39 cellular contexts compared by ENCODE assay signal in genomic region chr12:93142881-93143280, GRCh38.
"Had no signal": no experiment of that assay in that cellular context is flagged by ENCODE, and none has a peak within 500 bp of the region (broad histone marks: within the 10 kb centered on the region; RNA-seq: fewer than 3 reads in every experiment).

No MANE protein-coding gene starts in this region.

- H3K9me3 Mint-ChIP-seq: activated naive CD4-positive, alpha-beta T cell treated with anti-CD3 and anti-CD28 coated beads for 36 hours; activated naive CD4-positive, alpha-beta T cell treated with anti-CD3 and anti-CD28 coated beads, Interleukin-2, amount 10 ng/mL, durations not matched to agents 7 days and 5 days; activated naive CD4-positive, alpha-beta T cell treated with anti-CD3 and anti-CD28 coated beads, Interleukin-2, amount 50 U/mL, for 24 hours; activated naive CD8-positive, alpha-beta T cell treated with anti-CD3 and anti-CD28 coated beads for 36 hours; activated naive CD8-positive, alpha-beta T cell treated with anti-CD3 and anti-CD28 coated beads, Interleukin-2, amount 10 ng/mL, durations not matched to agents 7 days and 5 days; activated naive CD8-positive, alpha-beta T cell treated with anti-CD3 and anti-CD28 coated beads, Interleukin-2, amount 50 U/mL, for 24 hours; activated T-cell treated with anti-CD3 and anti-CD28 coated beads, Interleukin-2, amount 50 U/mL, for 4 hours; activated T-helper 1 cell treated with anti-CD3 and anti-CD28 coated beads, Interleukin-12 subunit alpha, Interleukin-12 subunit beta, Interleukin-2, Interleukin-4 antibody, amounts not matched to agents 30 ng/mL and 10 ng/mL and 1 ng/mL, durations not matched to agents 14 hours and 24 hours and 36 hours; activated T-helper 2 cell treated with anti-CD3 and anti-CD28 coated beads, Interferon-gamma antibody, Interleukin-2, Interleukin-4, amounts not matched to agents 10 μg/mL and 5 μg/mL and 100 μg/mL, durations not matched to agents 14 hours and 24 hours and 36 hours; central memory CD8-positive, alpha-beta T cell had no signal

- H3K27me3 Mint-ChIP-seq: activated naive CD4-positive, alpha-beta T cell treated with anti-CD3 and anti-CD28 coated beads, Interleukin-2, amount 10 ng/mL, durations not matched to agents 7 days and 5 days; activated naive CD8-positive, alpha-beta T cell; activated naive CD8-positive, alpha-beta T cell treated with anti-CD3 and anti-CD28 coated beads for 36 hours; activated naive CD8-positive, alpha-beta T cell treated with anti-CD3 and anti-CD28 coated beads, Interleukin-2, amount 50 U/mL, for 24 hours had no signal

- H3K4me1 ChIP-seq: body of pancreas had no signal

- FAIRE-seq: astrocyte, bronchial epithelial cell, colon had no signal

- H3K27ac ChIP-seq: adrenal gland, ascending aorta, body of pancreas, brain microvascular endothelial cell, breast epithelium, cardiac muscle cell had no signal

- DNase-seq: activated effector memory CD4-positive, alpha-beta T cell treated with anti-CD3 and anti-CD28 coated beads, Interleukin-2, amount 50 U/mL, for 16 hours; activated effector memory CD4-positive, alpha-beta T cell treated with Interleukin-2 at 50 U/mL for 16 hours; activated gamma-delta T cell; activated gamma-delta T cell treated with Interleukin-2 at 50 U/mL for 16 hours; activated naive CD4-positive, alpha-beta T cell; activated naive CD4-positive, alpha-beta T cell treated with anti-CD3 and anti-CD28 coated beads for 36 hours; activated naive CD4-positive, alpha-beta T cell treated with anti-CD3 and anti-CD28 coated beads, Interleukin-2, amount 10 ng/mL, durations not matched to agents 7 days and 5 days; activated naive CD4-positive, alpha-beta T cell treated with anti-CD3 and anti-CD28 coated beads, Interleukin-2, amount 50 U/mL, for 16 hours; activated naive CD4-positive, alpha-beta T cell treated with Interleukin-2 at 50 U/mL for 16 hours; activated naive CD8-positive, alpha-beta T cell treated with anti-CD3 and anti-CD28 coated beads for 36 hours; activated naive CD8-positive, alpha-beta T cell treated with anti-CD3 and anti-CD28 coated beads, Interleukin-2, amount 10 ng/mL, durations not matched to agents 7 days and 5 days; activated naive CD8-positive, alpha-beta T cell treated with anti-CD3 and anti-CD28 coated beads, Interleukin-2, amount 50 U/mL, for 24 hours; activated T-cell treated with anti-CD3 and anti-CD28 coated beads, Interleukin-2, amount 50 U/mL, for 4 hours; activated T-cell treated with anti-CD3 and anti-CD28 coated beads, Interleukin-2, amount 50 U/mL, for 48 hours; activated T-cell treated with anti-CD3 and anti-CD28 coated beads, Interleukin-2, amount 50 U/mL, for 72 hours; adrenal gland; amniotic stem cell; amygdala; anterior cingulate cortex; aorta; body of pancreas; brain microvascular endothelial cell; caudate nucleus; central memory CD4-positive, alpha-beta T cell; cerebellar nuclear complex had no signal

- H3K9me3 ChIP-seq: adrenal gland, ascending aorta, body of pancreas, breast epithelium had no signal

- H3K36me3 Mint-ChIP-seq: activated naive CD4-positive, alpha-beta T cell treated with anti-CD3 and anti-CD28 coated beads, Interleukin-2, amount 10 ng/mL, durations not matched to agents 7 days and 5 days; activated naive CD4-positive, alpha-beta T cell treated with anti-CD3 and anti-CD28 coated beads, Interleukin-2, amount 50 U/mL, for 24 hours; activated naive CD4-positive, alpha-beta T cell treated with anti-CD3 and anti-CD28 coated beads, Interleukin-2, amount 50 U/mL, for 72 hours; activated naive CD8-positive, alpha-beta T cell; activated naive CD8-positive, alpha-beta T cell treated with anti-CD3 and anti-CD28 coated beads for 36 hours; activated naive CD8-positive, alpha-beta T cell treated with anti-CD3 and anti-CD28 coated beads, Interleukin-2, amount 10 ng/mL, durations not matched to agents 7 days and 5 days; brain had no signal

- H3K4me3 ChIP-seq: adrenal gland, ascending aorta, body of pancreas, breast epithelium, cardiac muscle cell had no signal

- ATAC-seq: activated naive CD4-positive, alpha-beta T cell treated with anti-CD3 and anti-CD28 coated beads, Interleukin-2, amount 50 U/mL, for 72 hours; activated naive CD8-positive, alpha-beta T cell treated with anti-CD3 and anti-CD28 coated beads, Interleukin-2, amount 50 U/mL, for 24 hours; activated T-cell treated with anti-CD3 and anti-CD28 coated beads, Interleukin-2, amount 50 U/mL, for 4 hours; activated T-cell treated with anti-CD3 and anti-CD28 coated beads, Interleukin-2, amount 50 U/mL, for 72 hours; activated T-helper 17 cell treated with anti-CD3 and anti-CD28 coated beads, Interleukin-2, amount 50 U/mL, for 72 hours; body of pancreas had no signal

- H3K4me1 Mint-ChIP-seq: activated naive CD4-positive, alpha-beta T cell treated with anti-CD3 and anti-CD28 coated beads, Interleukin-2, amount 10 ng/mL, durations not matched to agents 7 days and 5 days; activated naive CD4-positive, alpha-beta T cell treated with anti-CD3 and anti-CD28 coated beads, Interleukin-2, amount 50 U/mL, for 24 hours; activated T-helper 17 cell treated with anti-CD3 and anti-CD28 coated beads, Interleukin-2, amount 50 U/mL, for 72 hours; central memory CD8-positive, alpha-beta T cell had no signal

- H3K36me3 ChIP-seq: adrenal gland, ascending aorta, brain microvascular endothelial cell, breast epithelium, cardiac muscle cell had no signal

- H3K27me3 ChIP-seq: adrenal gland, ascending aorta, body of pancreas, brain microvascular endothelial cell, breast epithelium, cardiac muscle cell had no signal

- H3K27ac Mint-ChIP-seq: activated naive CD4-positive, alpha-beta T cell treated with anti-CD3 and anti-CD28 coated beads for 36 hours; activated naive CD4-positive, alpha-beta T cell treated with anti-CD3 and anti-CD28 coated beads, Interleukin-2, amount 10 ng/mL, durations not matched to agents 7 days and 5 days; activated naive CD4-positive, alpha-beta T cell treated with anti-CD3 and anti-CD28 coated beads, Interleukin-2, amount 50 U/mL, for 24 hours; activated naive CD4-positive, alpha-beta T cell treated with anti-CD3 and anti-CD28 coated beads, Interleukin-2, amount 50 U/mL, for 72 hours; activated naive CD8-positive, alpha-beta T cell; activated naive CD8-positive, alpha-beta T cell treated with anti-CD3 and anti-CD28 coated beads for 36 hours; activated naive CD8-positive, alpha-beta T cell treated with anti-CD3 and anti-CD28 coated beads, Interleukin-2, amount 10 ng/mL, durations not matched to agents 7 days and 5 days; activated naive CD8-positive, alpha-beta T cell treated with anti-CD3 and anti-CD28 coated beads, Interleukin-2, amount 50 U/mL, for 24 hours; activated T-cell treated with anti-CD3 and anti-CD28 coated beads, Interleukin-2, amount 50 U/mL, for 72 hours; activated T-helper 1 cell treated with anti-CD3 and anti-CD28 coated beads, Interleukin-12 subunit alpha, Interleukin-12 subunit beta, Interleukin-2, Interleukin-4 antibody, amounts not matched to agents 30 ng/mL and 10 ng/mL and 1 ng/mL, durations not matched to agents 14 hours and 24 hours and 36 hours; activated T-helper 17 cell treated with anti-CD3 and anti-CD28 coated beads, Interleukin-2, amount 50 U/mL, for 72 hours; activated T-helper 2 cell treated with anti-CD3 and anti-CD28 coated beads, Interferon-gamma antibody, Interleukin-2, Interleukin-4, amounts not matched to agents 10 μg/mL and 5 μg/mL and 100 μg/mL, durations not matched to agents 14 hours and 24 hours and 36 hours; brain had no signal

- H3K4me3 Mint-ChIP-seq: activated naive CD4-positive, alpha-beta T cell treated with anti-CD3 and anti-CD28 coated beads for 36 hours; activated naive CD4-positive, alpha-beta T cell treated with anti-CD3 and anti-CD28 coated beads, Interleukin-2, amount 10 ng/mL, durations not matched to agents 7 days and 5 days; activated naive CD4-positive, alpha-beta T cell treated with anti-CD3 and anti-CD28 coated beads, Interleukin-2, amount 50 U/mL, for 24 hours; activated naive CD8-positive, alpha-beta T cell; activated naive CD8-positive, alpha-beta T cell treated with anti-CD3 and anti-CD28 coated beads for 36 hours; activated naive CD8-positive, alpha-beta T cell treated with anti-CD3 and anti-CD28 coated beads, Interleukin-2, amount 10 ng/mL, durations not matched to agents 7 days and 5 days; activated naive CD8-positive, alpha-beta T cell treated with anti-CD3 and anti-CD28 coated beads, Interleukin-2, amount 50 U/mL, for 24 hours; activated T-cell treated with anti-CD3 and anti-CD28 coated beads, Interleukin-2, amount 50 U/mL, for 4 hours; activated T-cell treated with anti-CD3 and anti-CD28 coated beads, Interleukin-2, amount 50 U/mL, for 72 hours; activated T-helper 1 cell treated with anti-CD3 and anti-CD28 coated beads, Interleukin-12 subunit alpha, Interleukin-12 subunit beta, Interleukin-2, Interleukin-4 antibody, amounts not matched to agents 30 ng/mL and 10 ng/mL and 1 ng/mL, durations not matched to agents 14 hours and 24 hours and 36 hours; activated T-helper 17 cell treated with anti-CD3 and anti-CD28 coated beads, Interleukin-2, amount 50 U/mL, for 72 hours; brain; central memory CD8-positive, alpha-beta T cell had no signal
